Comparison of ENCODE assay signal across 10 cellular contexts in genomic region chr4:73589261-73589847, GRCh38. TPM values are rescaled to one million over a fixed set of nuclear protein-coding genes. Genes with fewer than 3 reads are reported as not detected.
A peak's percentile ranks its signal among the peaks of the same experiment; 100 is the strongest.
DNase-seq lines count a peak whose midpoint lies in the region; ATAC-seq and TF ChIP-seq lines count a peak whose summit lies in the region.
"Had no signal": no experiment of that assay in that cellular context is flagged by ENCODE, and none has a peak within 500 bp of the region (broad histone marks: within the 10 kb centered on the region; RNA-seq: fewer than 3 reads in every experiment).

No MANE protein-coding gene starts in this region.

- no peaks in the 10 kb centered on the region for H3K9me3 Mint-ChIP-seq in activated naive CD4-positive, alpha-beta T cell treated with anti-CD3 and anti-CD28 coated beads, Interleukin-2, amount 50 U/mL, for 72 hours
- H3K9me3 Mint-ChIP-seq: stimulated activated naive CD8-positive, alpha-beta T cell treated with anti-CD3 and anti-CD28 coated beads, Interleukin-15, Interleukin-2, amounts not matched to agents 100 ng/mL and 50 ng/mL, for 24 hours had no signal

- H3K27ac Mint-ChIP-seq in activated naive CD4-positive, alpha-beta T cell treated with anti-CD3 and anti-CD28 coated beads, Interleukin-2, amount 50 U/mL, for 72 hours = no peak overlapping the region
- H3K27ac Mint-ChIP-seq: stimulated activated naive CD8-positive, alpha-beta T cell treated with anti-CD3 and anti-CD28 coated beads, Interleukin-15, Interleukin-2, amounts not matched to agents 100 ng/mL and 50 ng/mL, for 24 hours had no signal

- ATAC-seq in GM21619 (IDR thresholded peaks at IDR 0.05; ENCODE audit: unreplicated experiment) (peak; percentile 32), HG03575 (IDR thresholded peaks at IDR 0.05; ENCODE audit: extremely low read depth, insufficient number of reproducible peaks, low FRiP score, unreplicated experiment) (peak; percentile 18)
- no peak for ATAC-seq in activated naive CD4-positive, alpha-beta T cell treated with anti-CD3 and anti-CD28 coated beads, Interleukin-2, amount 50 U/mL, for 72 hours

- no peak for TF ChIP-seq CTCF in fibroblast of mammary gland (conservative IDR thresholded peaks at IDR 0.05; ENCODE audit: control insufficient read depth, insufficient read depth, low read depth, low read length)

- no peak overlapping the region for H3K4me3 ChIP-seq in fibroblast of mammary gland (ENCODE audit: control insufficient read depth, low read depth, low read length)

- peak; percentile 40 for DNase-seq in GM04503 (ENCODE audit: low read depth)
- DNase-seq in fibroblast of mammary gland (ENCODE audit: low read depth) = peak; percentile 92
- no peak for DNase-seq in hepatic stellate cell (ENCODE audit: low spot score)
- no peak for DNase-seq in SW 1271 (lab: John Stamatoyannopoulos, UW)
- no peak for DNase-seq in iPS-NIHi11 (ENCODE audit: low spot score)
- DNase-seq in activated naive CD4-positive, alpha-beta T cell treated with anti-CD3 and anti-CD28 coated beads, Interleukin-2, amount 50 U/mL, for 72 hours (ENCODE audit: low spot score in 2 of 2) = no peak
- DNase-seq: activated CD4-positive, alpha-beta T cell treated with anti-CD3 and anti-CD28 coated beads for 1 hour had no signal

- no peaks in the 10 kb centered on the region for H3K36me3 Mint-ChIP-seq in activated naive CD4-positive, alpha-beta T cell treated with anti-CD3 and anti-CD28 coated beads, Interleukin-2, amount 50 U/mL, for 72 hours

RNA-seq across cellular contexts. Expression of gene RASSF6, which starts 30.9 kb away (rescaled TPM):
- total RNA-seq in activated naive CD4-positive, alpha-beta T cell treated with anti-CD3 and anti-CD28 coated beads, Interleukin-2, amount 50 U/mL, for 72 hours = not detected

Comparison
In these comparisons a context has a peak if more than half of its experiments do, and no peak if none do; other contexts are left out.
1. DNase-seq: peak in GM04503 (single experiment) and fibroblast of mammary gland (single experiment); none in hepatic stellate cell (single experiment), SW 1271 (0 of 2), iPS-NIHi11 (single experiment) and activated naive CD4-positive, alpha-beta T cell treated with anti-CD3 and anti-CD28 coated beads, Interleukin-2, amount 50 U/mL, for 72 hours (0 of 2).
2. ATAC-seq: peak in GM21619 (single experiment) and HG03575 (single experiment); none in activated naive CD4-positive, alpha-beta T cell treated with anti-CD3 and anti-CD28 coated beads, Interleukin-2, amount 50 U/mL, for 72 hours (0 of 2).